In the genomic region with DNA sequence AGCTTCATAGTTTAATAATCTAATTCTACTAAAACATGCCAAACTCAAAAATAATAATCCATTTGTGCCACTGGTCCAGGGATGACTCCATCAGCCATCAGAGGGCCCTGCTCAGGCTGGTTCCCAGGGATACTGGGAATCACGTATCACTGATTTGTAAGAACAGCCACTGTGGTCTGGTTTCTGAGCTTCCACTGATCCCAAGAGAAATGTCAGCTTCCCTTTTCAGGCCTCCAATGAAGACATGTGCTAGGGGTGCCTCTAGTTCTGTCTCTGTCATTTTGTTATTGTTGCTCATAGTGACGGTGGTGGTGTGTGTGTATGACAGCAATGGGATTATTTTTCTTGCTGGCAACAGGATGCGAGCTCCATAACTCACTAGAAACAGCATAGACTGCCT, we compare ENCODE assay signal across 25 cellular contexts.
"Had no signal": no experiment of that assay in that cellular context is flagged by ENCODE, and none has a peak within 500 bp of the region (broad histone marks: within the 10 kb centered on the region; RNA-seq: fewer than 3 reads in every experiment).

No MANE protein-coding gene starts in this region.

- H3K27ac ChIP-seq: hepatocyte, left lung, lower lobe of right lung, neural progenitor cell, neutrophil, ovary, right atrium auricular region, right lobe of liver, stomach, thoracic aorta, tibial artery, vagina had no signal

- H2AFZ ChIP-seq: hepatocyte, neural progenitor cell had no signal

- H3K36me3 ChIP-seq: left lung, lower lobe of right lung, neural progenitor cell, neutrophil, ovary, right atrium auricular region, right lobe of liver, stomach, thoracic aorta, tibial artery, vagina had no signal

- H3K79me2 ChIP-seq: hepatocyte had no signal

- H3K4me1 ChIP-seq: lower lobe of right lung, right lobe of liver, vagina had no signal

- ATAC-seq: left cardiac atrium; left lung; lower lobe of right lung; natural killer cell; right lobe of liver; stimulated activated naive CD8-positive, alpha-beta T cell treated with anti-CD3 and anti-CD28 coated beads, Interleukin-15, Interleukin-2, amounts not matched to agents 100 U/mL and 50 U/mL, for 24 hours had no signal

- H3K9ac ChIP-seq: neural progenitor cell had no signal

- H3K27me3 ChIP-seq: ovary, right lobe of liver, vagina had no signal

- H3K4me3 ChIP-seq: hepatocyte, left lung, lower lobe of right lung, neural progenitor cell, ovary, right atrium auricular region, right lobe of liver, smooth muscle cell, stomach, thoracic aorta, tibial artery, vagina had no signal

- DNase-seq: islet precursor cell; left cardiac atrium; left lung; lower lobe of right lung; mammary epithelial cell; mesenchymal stem cell; naive B cell; natural killer cell; nephron progenitor cell; occipital lobe; ovary; right lobe of liver; stimulated activated CD4-positive, alpha-beta T cell treated with anti-CD3 and anti-CD28 coated beads, Interleukin-1b, Interleukin-23, amount 100 ng/mL, for 48 hours; stimulated activated CD4-positive, alpha-beta T cell treated with anti-CD3 and anti-CD28 coated beads, Interleukin-2, amount 100 ng/mL, for 48 hours; stimulated activated naive B cell treated with anti-CD40 and anti-IgM and Interleukin-4, amounts not matched to agents 10 μg/mL and 1 μg/mL and 100 μg/mL, for 72 hours; stimulated activated naive CD8-positive, alpha-beta T cell treated with anti-CD3 and anti-CD28 coated beads, Interleukin-15, Interleukin-2, amounts not matched to agents 100 U/mL and 50 U/mL, for 24 hours; stomach; tibial artery had no signal

- H3K4me2 ChIP-seq: hepatocyte, neural progenitor cell, smooth muscle cell had no signal

- H3K9me3 ChIP-seq: left lung, lower lobe of right lung, neutrophil, ovary, right atrium auricular region, right lobe of liver, stomach, thoracic aorta, tibial artery, vagina had no signal
